ENCODE assay signal across 9 cellular contexts in genomic region chr3:185733980-185734724, GRCh38.
DNase-seq lines count a peak whose midpoint lies in the region; ATAC-seq, FAIRE-seq and TF ChIP-seq lines count a peak whose summit lies in the region.
"Had no signal": no experiment of that assay in that cellular context is flagged by ENCODE, and none has a peak within 500 bp of the region (broad histone marks: within the 10 kb centered on the region; RNA-seq: fewer than 3 reads in every experiment).

No MANE protein-coding gene starts in this region.

- H2BK12ac ChIP-seq in H9 (ENCODE audit: insufficient read length, low read depth, low read length), result no peak overlapping the region

- H4K20me1 ChIP-seq in H9 (ENCODE audit: control insufficient read depth, insufficient read depth, insufficient read length) (no peaks in the 10 kb centered on the region), K562 (replicated peaks; ENCODE audit: control insufficient read depth, insufficient read depth, low read length) (peaks cover 24% of the 10 kb centered on the region), keratinocyte (ENCODE audit: control insufficient read depth, extremely low read depth, insufficient read depth, low read length) (no peaks in the 10 kb centered on the region)

- no peak overlapping the region for H3T11ph ChIP-seq in H9 (ENCODE audit: low read length)

- peak; percentile 93 for ATAC-seq in K562
- ATAC-seq in upper lobe of left lung (ENCODE audit: low FRiP score in 2 of 2), result peak; percentile 72 to 86
- no peak for ATAC-seq in HG03342 (IDR thresholded peaks at IDR 0.05; ENCODE audit: unreplicated experiment)
- no peak for ATAC-seq in HG03159 (IDR thresholded peaks at IDR 0.05; ENCODE audit: unreplicated experiment)

- no peak overlapping the region for H3K23ac ChIP-seq in H9 (ENCODE audit: insufficient read length, low read depth, low read length)

- H4K91ac ChIP-seq in H9 (ENCODE audit: insufficient read length, low read depth, low read length), result no peak overlapping the region

- CTCF ChIA-PET in Caco-2 (lab: Charles Lee), result interaction anchor here (0.6 to 2.5 kb wide), 12 partner anchors 13 to 209 kb away, joined by 3 to 21 read pairs (median 3); no protein-coding TSS in a partner anchor
- CTCF ChIA-PET in K562 (lab: Yijun Ruan, JAX; ENCODE audit: low intra/inter-chr PET ratio), result interaction anchor here (0.6 to 1.4 kb wide), 5 partner anchors 89 to 1003 kb away, joined by 3 to 4 read pairs (median 3); no protein-coding TSS in a partner anchor

- H3K4ac ChIP-seq in H9 (ENCODE audit: low read depth, low read length), result no peak overlapping the region

- peak; percentile 83 to 92 for TF ChIP-seq RAD21 in K562 (CRISPR knock-in tag; conservative IDR thresholded peaks at IDR 0.05 in 1 of 2, IDR thresholded peaks at IDR 0.05 in 1 of 2)

- no peak overlapping the region for H2BK20ac ChIP-seq in H9 (ENCODE audit: low read depth, low read length, poor library complexity, severe bottlenecking)

- no TSS peak for BruUV-seq in Caco-2 (replicated peaks; lab: Mats Ljungman, UMichigan)
- BruUV-seq in K562 (replicated peaks; lab: Mats Ljungman, UMichigan), result no TSS peak

- H2BK120ac ChIP-seq in H9 (ENCODE audit: low read depth, low read length, poor library complexity, severe bottlenecking), result no peak overlapping the region

- H3K4me1 ChIP-seq in Caco-2 (peaks cover 17% of the 10 kb centered on the region), H9 (ENCODE audit: insufficient read depth, low read length) (peaks cover 4% of the 10 kb centered on the region; the same call in 1 of the 2 replicates), K562 (replicated peaks in 1 of 2; ENCODE audit: control insufficient read depth in 2 of 2, insufficient read depth in 2 of 2, low read length in 2 of 2) (peaks cover 8 to 33% of the 10 kb centered on the region in 2 experiments; a peak in 4 of 5 replicates), keratinocyte (ENCODE audit: control insufficient read depth, extremely low read depth, insufficient read depth, low read length) (peaks cover 96% of the 10 kb centered on the region), upper lobe of left lung (peaks cover 14 to 45% (median 25%) of the 10 kb centered on the region in 4 donors)

- H2AFZ ChIP-seq in H9 (ENCODE audit: low read length) (no peak overlapping the region), K562 (ENCODE audit: low read depth, low read length) (no peak overlapping the region), keratinocyte (ENCODE audit: control insufficient read depth, low read length) (no peak overlapping the region)

- POLR2A ChIA-PET in Caco-2 (lab: Charles Lee) (interaction anchor here (0.6 kb wide), 1 partner anchor 39 kb away, joined by 3 read pairs; no protein-coding TSS in a partner anchor), K562 (lab: Yijun Ruan, JAX) (interaction anchor here (0.6 to 5.8 kb wide), 17 partner anchors 8 to 536 kb away, joined by 3 to 48 read pairs (median 4); partner anchors contain the start of gene TRA2B)

- H3K4me2 ChIP-seq in H9 (ENCODE audit: insufficient read depth, insufficient read length, low read length), result no peak overlapping the region
- peak overlapping the region; percentile 19 for H3K4me2 ChIP-seq in K562 (ENCODE audit: insufficient read depth, low read length)
- H3K4me2 ChIP-seq in keratinocyte (ENCODE audit: control insufficient read depth, extremely low read depth, insufficient read depth, low read depth, low read length), result peak overlapping the region; percentile 13

- H3K27me3 ChIP-seq in Caco-2 (replicated peaks; ENCODE audit: control insufficient read depth, insufficient read depth, low read length) (no peaks in the 10 kb centered on the region), H9 (ENCODE audit: insufficient read depth, low read length) (no peaks in the 10 kb centered on the region), K562 (ENCODE audit: control insufficient read depth in 2 of 2, insufficient read depth in 2 of 2, low read length in 2 of 2) (no peaks in the 10 kb centered on the region), keratinocyte (ENCODE audit: control insufficient read depth, extremely low read depth, insufficient read depth, low read length) (no peaks in the 10 kb centered on the region), upper lobe of left lung (no peaks in the 10 kb centered on the region)

- no peaks in the 10 kb centered on the region for H3K36me3 Mint-ChIP-seq in Caco-2 (ENCODE audit: insufficient read depth, unreplicated experiment)
- peaks cover 0 to 2% (median 0%) of the 10 kb centered on the region in 3 experiments; a peak in 1 of 7 replicates for H3K36me3 Mint-ChIP-seq in H9 (ENCODE audit: insufficient read depth in 1 of 3, low read depth in 3 of 3)

- dilution Hi-C loops in keratinocyte (cut with MboI; ENCODE audit: extremely low pct_ligation_motif_present, low sequenced_read_pairs), result no loop called here

- no peak overlapping the region for H4K8ac ChIP-seq in H9 (replicated peaks; ENCODE audit: insufficient read length, low read depth, low read length)

- no peak overlapping the region for H3K27ac Mint-ChIP-seq in Caco-2 (ENCODE audit: unreplicated experiment)
- H3K27ac Mint-ChIP-seq in H9, result peak overlapping the region in 2 of 3 experiments; percentile 0 to 93; a peak in 5 of 7 replicates
- H3K27ac Mint-ChIP-seq: T-helper 1 cell treated with Interleukin-12 subunit alpha and Interleukin-12 subunit beta and Interleukin-4 antibody, amounts not matched to agents 30 μg/mL and 1 μg/mL, for 36 hours had no signal

- H3K9me3 Mint-ChIP-seq in Caco-2 (ENCODE audit: unreplicated experiment) (no peaks in the 10 kb centered on the region), H9 (no peaks in the 10 kb centered on the region)
- H3K9me3 Mint-ChIP-seq: T-helper 1 cell treated with Interleukin-12 subunit alpha and Interleukin-12 subunit beta and Interleukin-4 antibody, amounts not matched to agents 30 μg/mL and 1 μg/mL, for 36 hours had no signal

- H4K5ac ChIP-seq in H9 (ENCODE audit: insufficient read length, low read depth, low read length), result no peak overlapping the region

- no peak overlapping the region for H3K4me3 Mint-ChIP-seq in Caco-2 (ENCODE audit: unreplicated experiment)
- no peak overlapping the region for H3K4me3 Mint-ChIP-seq in H9
- H3K4me3 Mint-ChIP-seq: T-helper 1 cell treated with Interleukin-12 subunit alpha and Interleukin-12 subunit beta and Interleukin-4 antibody, amounts not matched to agents 30 μg/mL and 1 μg/mL, for 36 hours had no signal

- H3K9me1 ChIP-seq in K562 (ENCODE audit: control insufficient read depth, insufficient read depth, low read length), result no peaks in the 10 kb centered on the region
- no peaks in the 10 kb centered on the region for H3K9me1 ChIP-seq in keratinocyte (ENCODE audit: control insufficient read depth, extremely low read depth, insufficient read depth, low read length)

- peaks cover 2% of the 10 kb centered on the region; the same call in 1 of the 2 replicates for H3K79me2 ChIP-seq in H9 (ENCODE audit: insufficient read depth, low read length)
- H3K79me2 ChIP-seq in K562 (ENCODE audit: control insufficient read depth, insufficient read depth, low read length), result peaks cover 80% of the 10 kb centered on the region
- peaks cover 70% of the 10 kb centered on the region for H3K79me2 ChIP-seq in keratinocyte (ENCODE audit: control insufficient read depth, insufficient read depth, low read length)

- TF ChIP-seq POLR2A in K562 (conservative IDR thresholded peaks at IDR 0.05) (no peak), upper lobe of left lung (IDR thresholded peaks at IDR 0.05) (no peak)

- no peak overlapping the region for H3K14ac ChIP-seq in H9 (ENCODE audit: insufficient read depth, low read length)

- no peaks in the 10 kb centered on the region for H3K23me2 ChIP-seq in H9 (ENCODE audit: insufficient read length, low read depth, low read length, poor library complexity, severe bottlenecking)

- no CpG with 5 or more reads among the region's 10 CpGs for WGBS in H9 (ENCODE audit: extremely low coverage, insufficient read length, low lambda C conversion rate)
- 7% methylated on average over 10 of the region's 10 CpGs for WGBS in K562 (ENCODE audit: insufficient coverage, low coverage, missing lambda C conversion rate)
- 61 to 70% methylated on average over 10 of the region's 10 CpGs for WGBS in upper lobe of left lung, 2 donors

- H3K27me3 Mint-ChIP-seq in Caco-2 (ENCODE audit: insufficient read depth, unreplicated experiment), result no peaks in the 10 kb centered on the region
- H3K27me3 Mint-ChIP-seq in H9 (ENCODE audit: low read depth), result no peaks in the 10 kb centered on the region

- TF ChIP-seq EP300 in K562 (IDR thresholded peaks at IDR 0.05; ENCODE audit: low read length) (no peak), upper lobe of left lung (IDR thresholded peaks at IDR 0.05) (no peak)

- FAIRE-seq in K562 (lab: Jason Lieb, UNC) (peak; percentile 93), keratinocyte (lab: Jason Lieb, UNC) (peak; percentile 94)

- H3K27ac ChIP-seq in H9 (ENCODE audit: insufficient read length, low read depth, low read length) (peak overlapping the region; percentile 45), K562 (ENCODE audit: extremely low read depth, low read depth, low read length) (peak overlapping the region; percentile 39; the same call in 1 of the 3 replicates), keratinocyte (ENCODE audit: control insufficient read depth, insufficient read depth, low read length) (peak overlapping the region; percentile 81), upper lobe of left lung (no peak overlapping the region)

- H3K9me3 ChIP-seq in Caco-2 (no peaks in the 10 kb centered on the region), H9 (ENCODE audit: control insufficient read depth, low read depth, low read length) (no peaks in the 10 kb centered on the region), K562 (replicated peaks; ENCODE audit: control insufficient read depth, insufficient read depth, low read depth, low read length) (no peaks in the 10 kb centered on the region), keratinocyte (ENCODE audit: control insufficient read depth, low read depth, low read length) (no peaks in the 10 kb centered on the region), upper lobe of left lung (no peaks in the 10 kb centered on the region)

- H3K36me3 ChIP-seq in Caco-2 (ENCODE audit: control insufficient read depth, insufficient read depth, low read length) (no peaks in the 10 kb centered on the region), K562 (ENCODE audit: control insufficient read depth, insufficient read depth, low read length) (no peaks in the 10 kb centered on the region), keratinocyte (ENCODE audit: control insufficient read depth in 2 of 2, extremely low read depth in 1 of 2, insufficient read depth in 2 of 2, low read length in 2 of 2) (peaks cover 4 to 12% of the 10 kb centered on the region in 2 experiments), upper lobe of left lung (no peaks in the 10 kb centered on the region)

- H3K4me3 ChIP-seq in Caco-2 (ENCODE audit: low read depth, low read length) (no peak overlapping the region), K562 (no peak overlapping the region), keratinocyte (ENCODE audit: control insufficient read depth in 2 of 3, extremely low read depth in 1 of 3, insufficient read depth in 2 of 3, low read depth in 1 of 3, low read length in 3 of 3) (no peak overlapping the region), upper lobe of left lung (no peak overlapping the region)

- in situ Hi-C loops in K562 (cut with MboI), result no loop called here

- intact Hi-C loops in Caco-2 (cut with micrococcal nuclease; ENCODE audit: unreplicated experiment), result loop anchor here (1.0 to 5.0 kb wide), 4 partner anchors 34 to 173 kb away; no protein-coding TSS in a partner anchor
- intact Hi-C loops in K562 (cut with micrococcal nuclease), result loop anchor here (1.0 to 5.0 kb wide), 7 partner anchors 34 to 243 kb away; partner anchors contain the start of gene TRA2B

- TF ChIP-seq CTCF in Caco-2 (IDR thresholded peaks at IDR 0.05; ENCODE audit: insufficient read depth in 1 of 2, low read depth in 1 of 2, low read length in 1 of 2, severe bottlenecking in 1 of 2, unreplicated experiment in 1 of 2), result peak; percentile 64 to 74
- TF ChIP-seq CTCF in H9 (conservative IDR thresholded peaks at IDR 0.05), result peak; percentile 85
- TF ChIP-seq CTCF in K562 (IDR thresholded peaks at IDR 0.05 in 2 of 3, conservative IDR thresholded peaks at IDR 0.05 in 1 of 3; ENCODE audit: insufficient read depth in 2 of 3, low read depth in 1 of 3, low read length in 3 of 3), result peak; percentile 63 to 87 (median 79)
- peak; percentile 65 to 71 (median 70) for TF ChIP-seq CTCF in keratinocyte (optimal IDR thresholded peaks at IDR 0.05 in 1 of 3, IDR thresholded peaks at IDR 0.05 in 1 of 3, conservative IDR thresholded peaks at IDR 0.05 in 1 of 3; ENCODE audit: extremely low read depth in 1 of 3, insufficient read depth in 2 of 3, low read length in 3 of 3)
- peak; percentile 39 to 67 (median 55) for TF ChIP-seq CTCF in upper lobe of left lung (IDR thresholded peaks at IDR 0.05)

- H2BK15ac ChIP-seq in H9 (ENCODE audit: low read depth, low read length), result no peak overlapping the region

- no peak overlapping the region for H3K56ac ChIP-seq in H9 (ENCODE audit: insufficient read length, low read depth, low read length)

- DNase-seq in Caco-2 (peak; percentile 73 to 78), H9 (peak; percentile 73), NCI-H524 (lab: John Stamatoyannopoulos, UW) (peak; percentile 82 to 91), K562 (ENCODE audit: extremely low read depth in 1 of 4, low spot score in 3 of 4) (peak; percentile 64 to 87 (median 74)), keratinocyte (ENCODE audit: low read depth, low spot score) (no peak), upper lobe of left lung (peak in 1 of 2 donors; percentile 62)

- no peak overlapping the region for H2BK5ac ChIP-seq in H9 (ENCODE audit: insufficient read length, low read length)

- H3K9ac ChIP-seq in H9 (ENCODE audit: extremely low read depth, insufficient read length, low read length), result no peak overlapping the region
- peak overlapping the region in 1 of 2 experiments; percentile 6; a peak in 1 of 4 replicates for H3K9ac ChIP-seq in K562 (ENCODE audit: insufficient read depth in 1 of 2, low read depth in 2 of 2, low read length in 2 of 2)
- peak overlapping the region; percentile 53 for H3K9ac ChIP-seq in keratinocyte (ENCODE audit: control insufficient read depth, extremely low read depth, insufficient read depth, low read length)

- no peak overlapping the region for H2AK5ac ChIP-seq in H9 (ENCODE audit: insufficient read length, low read length)

- peaks cover 26% of the 10 kb centered on the region for H3K4me1 Mint-ChIP-seq in Caco-2 (ENCODE audit: low read depth, unreplicated experiment)
- H3K4me1 Mint-ChIP-seq in H9, result peaks cover 29 to 38% of the 10 kb centered on the region in 2 experiments

- H3K18ac ChIP-seq in H9 (ENCODE audit: insufficient read length, low read depth, low read length), result no peak overlapping the region

- peaks cover 3% of the 10 kb centered on the region for H3K79me1 ChIP-seq in H9 (ENCODE audit: insufficient read depth, low read depth, low read length, poor library complexity, severe bottlenecking)

Comparison
In these comparisons a context has a peak if more than half of its experiments do, and no peak if none do; other contexts are left out.
1. H3K27ac ChIP-seq: peak in H9 (single experiment), K562 (single experiment) and keratinocyte (single experiment); none in upper lobe of left lung (0 of 4).
2. ATAC-seq: peak in K562 (single experiment) and upper lobe of left lung (2 of 2); none in HG03342 (single experiment) and HG03159 (single experiment).
3. Peak in every context shown above with its lines, with median percentiles within 50 percentile points of each other: CTCF ChIP-seq.